In the genomic region with DNA sequence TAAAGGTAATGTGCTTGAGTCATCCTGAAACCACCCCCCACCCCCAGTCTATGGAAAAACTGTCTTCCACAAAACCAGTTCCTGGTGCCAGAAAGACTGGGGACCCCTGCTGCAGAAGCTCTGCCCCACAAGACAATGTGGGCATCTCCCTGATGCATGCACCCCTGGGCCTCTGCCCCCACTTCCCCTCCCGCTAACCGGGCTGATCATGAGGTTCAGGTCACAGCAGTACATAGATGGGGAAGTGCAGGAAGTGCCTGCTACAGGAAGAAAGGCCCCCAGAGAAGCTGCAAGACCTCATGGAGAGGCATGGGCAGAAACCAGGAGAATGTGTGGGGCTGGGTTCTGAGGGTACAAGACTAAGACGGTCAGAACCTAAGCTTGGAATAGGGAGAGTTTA, we compare ENCODE assay signal across 14 cellular contexts.
A peak's percentile ranks its signal among the peaks of the same experiment; 100 is the strongest.
DNase-seq lines count a peak whose midpoint lies in the region; ATAC-seq and TF ChIP-seq lines count a peak whose summit lies in the region.
"Had no signal": no experiment of that assay in that cellular context is flagged by ENCODE, and none has a peak within 500 bp of the region (broad histone marks: within the 10 kb centered on the region; RNA-seq: fewer than 3 reads in every experiment).

No MANE protein-coding gene starts in this region.

- H3K36me3 ChIP-seq in left lung (no peaks in the 10 kb centered on the region), aorta (ENCODE audit: control insufficient read depth in 1 of 2, insufficient read depth in 2 of 2, low read length in 1 of 2) (no peaks in the 10 kb centered on the region)
- H3K36me3 ChIP-seq: ascending aorta, esophagus squamous epithelium had no signal

- no peak overlapping the region for H3K4me3 Mint-ChIP-seq in activated CD8-positive, alpha-beta T cell treated with anti-CD3 and anti-CD28 coated beads, Interleukin-2, amount 10 ng/mL, durations not matched to agents 7 days and 5 days
- H3K4me3 Mint-ChIP-seq in activated naive CD4-positive, alpha-beta T cell treated with anti-CD3 and anti-CD28 coated beads for 36 hours: no peak overlapping the region

- no peaks in the 10 kb centered on the region for H3K27me3 ChIP-seq in left lung
- H3K27me3 ChIP-seq in aorta (ENCODE audit: control insufficient read depth in 1 of 2, insufficient read depth in 2 of 2, low read length in 1 of 2): no peaks in the 10 kb centered on the region
- no peaks in the 10 kb centered on the region for H3K27me3 ChIP-seq in dorsolateral prefrontal cortex
- H3K27me3 ChIP-seq: ascending aorta, esophagus squamous epithelium had no signal

- intact Hi-C loops in Right ventricle myocardium inferior (cut with DNase I) (loop anchor here (10.0 kb wide), 1 partner anchor 246 kb away; a partner anchor contains a TSS), cardiac septum (cut with DNase I) (loop anchor here (10.0 kb wide), 2 partner anchors 246 to 434 kb away; a partner anchor contains a TSS), left lung (cut with DNase I) (no loop called here), aorta (cut with DNase I) (no loop called here), dorsolateral prefrontal cortex (cut with DNase I) (no loop called here)
- intact Hi-C loops in activated naive CD4-positive, alpha-beta T cell treated with anti-CD3 and anti-CD28 coated beads for 36 hours (cut with micrococcal nuclease): no loop called here

- H3K27ac Mint-ChIP-seq in activated CD8-positive, alpha-beta T cell treated with anti-CD3 and anti-CD28 coated beads, Interleukin-2, amount 10 ng/mL, durations not matched to agents 7 days and 5 days: peak overlapping the region; percentile 89
- H3K27ac Mint-ChIP-seq in activated naive CD4-positive, alpha-beta T cell treated with anti-CD3 and anti-CD28 coated beads for 36 hours: no peak overlapping the region

- 76 to 91% methylated on average over 3 of the region's 3 CpGs for WGBS in aorta, 2 donors

- H3K36me3 Mint-ChIP-seq in activated CD8-positive, alpha-beta T cell treated with anti-CD3 and anti-CD28 coated beads, Interleukin-2, amount 10 ng/mL, durations not matched to agents 7 days and 5 days (ENCODE audit: low read depth): peaks cover 23% of the 10 kb centered on the region
- no peaks in the 10 kb centered on the region for H3K36me3 Mint-ChIP-seq in activated naive CD4-positive, alpha-beta T cell treated with anti-CD3 and anti-CD28 coated beads for 36 hours (ENCODE audit: low read depth)

- H3K9me3 Mint-ChIP-seq in activated CD8-positive, alpha-beta T cell treated with anti-CD3 and anti-CD28 coated beads, Interleukin-2, amount 10 ng/mL, durations not matched to agents 7 days and 5 days (ENCODE audit: insufficient read depth): peaks cover 3% of the 10 kb centered on the region
- no peaks in the 10 kb centered on the region for H3K9me3 Mint-ChIP-seq in activated naive CD4-positive, alpha-beta T cell treated with anti-CD3 and anti-CD28 coated beads for 36 hours

- peaks cover 2% of the 10 kb centered on the region for H3K27me3 Mint-ChIP-seq in activated CD8-positive, alpha-beta T cell treated with anti-CD3 and anti-CD28 coated beads, Interleukin-2, amount 10 ng/mL, durations not matched to agents 7 days and 5 days (ENCODE audit: low read depth)
- no peaks in the 10 kb centered on the region for H3K27me3 Mint-ChIP-seq in activated naive CD4-positive, alpha-beta T cell treated with anti-CD3 and anti-CD28 coated beads for 36 hours (ENCODE audit: low read depth)

- peaks cover 58% of the 10 kb centered on the region for H3K4me1 Mint-ChIP-seq in activated CD8-positive, alpha-beta T cell treated with anti-CD3 and anti-CD28 coated beads, Interleukin-2, amount 10 ng/mL, durations not matched to agents 7 days and 5 days (ENCODE audit: low read depth)
- peaks cover 7% of the 10 kb centered on the region for H3K4me1 Mint-ChIP-seq in activated naive CD4-positive, alpha-beta T cell treated with anti-CD3 and anti-CD28 coated beads for 36 hours (ENCODE audit: low read depth)

- no peak for DNase-seq in Right ventricle myocardium inferior (ENCODE audit: missing footprints)
- no peak for DNase-seq in cardiac septum (ENCODE audit: low spot score)
- peak; percentile 44 for DNase-seq in activated CD8-positive, alpha-beta T cell treated with anti-CD3 and anti-CD28 coated beads, Interleukin-2, amount 10 ng/mL, durations not matched to agents 7 days and 5 days
- DNase-seq in left lung: peak; percentile 63 to 84
- DNase-seq in aorta: peak in 1 of 2 donors; percentile 63
- no peak for DNase-seq in retina
- no peak for DNase-seq in dorsolateral prefrontal cortex
- no peak for DNase-seq in activated naive CD4-positive, alpha-beta T cell treated with anti-CD3 and anti-CD28 coated beads for 36 hours
- DNase-seq: ACHN; activated CD4-positive, CD25-positive, alpha-beta regulatory T cell; Calu3; esophagus squamous epithelium had no signal

- ATAC-seq in Right ventricle myocardium inferior (peak; percentile 23), left lung (peak; percentile 50), aorta (ENCODE audit: low FRiP score) (peak; percentile 11)
- ATAC-seq in activated CD8-positive, alpha-beta T cell treated with anti-CD3 and anti-CD28 coated beads, Interleukin-2, amount 10 ng/mL, durations not matched to agents 7 days and 5 days: peak; percentile 55

- peak overlapping the region in 1 of 2 donors; percentile 13 for H3K27ac ChIP-seq in left lung
- no peak overlapping the region for H3K27ac ChIP-seq in aorta (ENCODE audit: low read depth in 1 of 2, low read length in 2 of 2)
- peak overlapping the region in 7 of 59 donors; percentile 2 to 50 (median 44) for H3K27ac ChIP-seq in dorsolateral prefrontal cortex
- H3K27ac ChIP-seq: ascending aorta, esophagus squamous epithelium had no signal

- H3K4me3 ChIP-seq in left lung: no peak overlapping the region
- H3K4me3 ChIP-seq in aorta (ENCODE audit: low read length in 2 of 2): no peak overlapping the region
- no peak overlapping the region for H3K4me3 ChIP-seq in dorsolateral prefrontal cortex
- H3K4me3 ChIP-seq: ascending aorta, esophagus squamous epithelium, smooth muscle cell had no signal

- CTCF ChIA-PET in activated CD8-positive, alpha-beta T cell treated with anti-CD3 and anti-CD28 coated beads, Interleukin-2, amount 10 ng/mL, durations not matched to agents 7 days and 5 days (lab: Charles Lee): interaction anchor here (1.5 kb wide), 1 partner anchor 8 kb away, joined by 4 read pairs; no protein-coding TSS in a partner anchor
- CTCF ChIA-PET in activated naive CD4-positive, alpha-beta T cell treated with anti-CD3 and anti-CD28 coated beads for 36 hours (lab: Charles Lee): no interaction called here

- H3K9me3 ChIP-seq in left lung: no peaks in the 10 kb centered on the region
- H3K9me3 ChIP-seq in aorta (ENCODE audit: control insufficient read depth, low read length): no peaks in the 10 kb centered on the region
- H3K9me3 ChIP-seq: ascending aorta, esophagus squamous epithelium had no signal

- H3K4me1 ChIP-seq in left lung (peaks cover 0 to 20% of the 10 kb centered on the region in 2 donors), aorta (ENCODE audit: control insufficient read depth in 1 of 2, insufficient read depth in 2 of 2, low read length in 2 of 2) (peaks cover 0 to 2% of the 10 kb centered on the region in 2 donors)
- H3K4me1 ChIP-seq: ascending aorta had no signal

- TF ChIP-seq CTCF in left lung (IDR thresholded peaks at IDR 0.05) (no peak), dorsolateral prefrontal cortex (IDR thresholded peaks at IDR 0.05 in 54 of 56, conservative IDR thresholded peaks at IDR 0.05 in 2 of 56; ENCODE audit: low read depth in 1 of 56, partially characterized antibody in 56 of 56) (no peak)

- POLR2A ChIA-PET in activated CD8-positive, alpha-beta T cell treated with anti-CD3 and anti-CD28 coated beads, Interleukin-2, amount 10 ng/mL, durations not matched to agents 7 days and 5 days (lab: Charles Lee): interaction anchor here (1.3 kb wide), 1 partner anchor 243 kb away, joined by 5 read pairs; a partner anchor contains a TSS

Comparison
In these comparisons a context has a peak if more than half of its experiments do, and no peak if none do; other contexts are left out.
1. DNase-seq: peak in activated CD8-positive, alpha-beta T cell treated with anti-CD3 and anti-CD28 coated beads, Interleukin-2, amount 10 ng/mL, durations not matched to agents 7 days and 5 days (single experiment) and left lung (2 of 2); none in Right ventricle myocardium inferior (single experiment), cardiac septum (single experiment), retina (single experiment), dorsolateral prefrontal cortex (0 of 10) and activated naive CD4-positive, alpha-beta T cell treated with anti-CD3 and anti-CD28 coated beads for 36 hours (single experiment).
2. intact Hi-C loops: an anchor here in Right ventricle myocardium inferior (10.0 kb wide) and cardiac septum (10.0 kb wide); none called in left lung, aorta, dorsolateral prefrontal cortex and activated naive CD4-positive, alpha-beta T cell treated with anti-CD3 and anti-CD28 coated beads for 36 hours.
3. Peak in every context shown above with its lines, with median percentiles within 50 percentile points of each other: ATAC-seq.